ENCODE assay signal across 24 cellular contexts in genomic region chr22:20497426-20497825, GRCh38. TPM values are rescaled to one million over a fixed set of nuclear protein-coding genes. Genes with fewer than 3 reads are reported as not detected.
DNase-seq lines count a peak whose midpoint lies in the region; ATAC-seq and TF ChIP-seq lines count a peak whose summit lies in the region.
"Had no signal": no experiment of that assay in that cellular context is flagged by ENCODE, and none has a peak within 500 bp of the region (broad histone marks: within the 10 kb centered on the region; RNA-seq: fewer than 3 reads in every experiment).

No MANE protein-coding gene starts in this region.

- TF ChIP-seq CTCF in C4-2B (conservative IDR thresholded peaks at IDR 0.05) (no peak), Loucy (conservative IDR thresholded peaks at IDR 0.05; ENCODE audit: low read length) (no peak), nephron (IDR thresholded peaks at IDR 0.05; ENCODE audit: unreplicated experiment in 3 of 3) (no peak), uterus (IDR thresholded peaks at IDR 0.05) (no peak)

- H3K36me3 Mint-ChIP-seq in effector memory CD8-positive, alpha-beta T cell (ENCODE audit: insufficient read depth), result peaks cover 7% of the 10 kb centered on the region
- H3K36me3 Mint-ChIP-seq in nephron (ENCODE audit: low read depth), result peaks cover 16% of the 10 kb centered on the region

- no peaks in the 10 kb centered on the region for H3K9me3 ChIP-seq in Loucy (ENCODE audit: insufficient read depth, low read depth, low read length)
- H3K9me3 ChIP-seq in uterus, result no peaks in the 10 kb centered on the region
- H3K9me3 ChIP-seq: esophagus squamous epithelium, gastrocnemius medialis, vagina had no signal

- no peaks in the 10 kb centered on the region for H3K9me2 ChIP-seq in Loucy (replicated peaks; ENCODE audit: low read depth, low read length)

- no peaks in the 10 kb centered on the region for H3K36me3 ChIP-seq in Loucy (ENCODE audit: insufficient read depth, low read length)
- no peaks in the 10 kb centered on the region for H3K36me3 ChIP-seq in uterus
- H3K36me3 ChIP-seq: vagina had no signal

- no peak overlapping the region for H2AFZ ChIP-seq in Loucy (ENCODE audit: low read length)

- H3K4me1 Mint-ChIP-seq in effector memory CD8-positive, alpha-beta T cell (ENCODE audit: low read depth in 2 of 2), result peaks cover 15 to 27% of the 10 kb centered on the region in 2 donors
- H3K4me1 Mint-ChIP-seq in nephron, result peaks cover 16% of the 10 kb centered on the region

- peak overlapping the region in 1 of 2 donors; percentile 13 for H3K4me3 Mint-ChIP-seq in effector memory CD8-positive, alpha-beta T cell
- peak overlapping the region in 1 of 3 experiments; percentile 98 for H3K4me3 Mint-ChIP-seq in nephron

- H3K4me1 ChIP-seq in Loucy (ENCODE audit: insufficient read depth, low read length, poor library complexity, severe bottlenecking), result peaks cover 13% of the 10 kb centered on the region
- H3K4me1 ChIP-seq in uterus, result peaks cover 9 to 11% of the 10 kb centered on the region in 2 donors

- H3K27ac Mint-ChIP-seq in effector memory CD8-positive, alpha-beta T cell, result peak overlapping the region; percentile 90 to 94
- H3K27ac Mint-ChIP-seq in nephron, result peak overlapping the region; percentile 24 to 66 (median 38)
- H3K27ac Mint-ChIP-seq: activated T-cell treated with anti-CD3 and anti-CD28 coated beads, Interleukin-2, amount 50 U/mL, for 72 hours had no signal

- H3K9me3 Mint-ChIP-seq in effector memory CD8-positive, alpha-beta T cell, result no peaks in the 10 kb centered on the region
- H3K9me3 Mint-ChIP-seq in nephron, result no peaks in the 10 kb centered on the region
- H3K9me3 Mint-ChIP-seq: activated T-cell treated with anti-CD3 and anti-CD28 coated beads, Interleukin-2, amount 50 U/mL, for 72 hours had no signal

- peak overlapping the region; percentile 8 for H3K9ac ChIP-seq in Loucy (ENCODE audit: low read depth, low read length, poor library complexity, severe bottlenecking)

- no peak for TF ChIP-seq POLR2A in uterus (IDR thresholded peaks at IDR 0.05)

- H4K20me1 ChIP-seq in Loucy (ENCODE audit: insufficient read depth, low read length, poor library complexity, severe bottlenecking), result peaks cover 9% of the 10 kb centered on the region

- intact Hi-C loops in head of caudate nucleus (cut with DNase I) (loop anchor here (2.0 to 10.0 kb wide), 3 partner anchors 79 to 417 kb away; partner anchors contain the start of genes CRKL and ZNF74), uterus (cut with DNase I; ENCODE audit: low total_unique reads) (loop anchor here (10.0 kb wide), 1 partner anchor 63 kb away; the partner anchor contains the start of gene SCARF2)

- H3K27ac ChIP-seq in C4-2B (peak overlapping the region; percentile 75; the same call in 1 of the 2 replicates), uterus (no peak overlapping the region)

- H3K27me3 Mint-ChIP-seq in effector memory CD8-positive, alpha-beta T cell, result no peaks in the 10 kb centered on the region
- H3K27me3 Mint-ChIP-seq in nephron (ENCODE audit: low read depth), result no peaks in the 10 kb centered on the region

- H3K4me2 ChIP-seq in Loucy (ENCODE audit: low read depth, low read length, poor library complexity, severe bottlenecking), result peak overlapping the region; percentile 15

- H3K4me3 ChIP-seq in Loucy (ENCODE audit: low read length, poor library complexity, severe bottlenecking), result no peak overlapping the region
- no peak overlapping the region for H3K4me3 ChIP-seq in uterus

- H3K27me3 ChIP-seq in Loucy (ENCODE audit: insufficient read depth, low read length, poor library complexity, severe bottlenecking) (no peaks in the 10 kb centered on the region), uterus (no peaks in the 10 kb centered on the region)
- H3K27me3 ChIP-seq: esophagus squamous epithelium, gastrocnemius medialis, vagina had no signal

- peaks cover 26% of the 10 kb centered on the region for H3K79me2 ChIP-seq in Loucy (ENCODE audit: insufficient read depth, low read length)

- ATAC-seq in effector memory CD8-positive, alpha-beta T cell (replicated peaks), result no peak
- ATAC-seq in HG02610 (IDR thresholded peaks at IDR 0.05; ENCODE audit: unreplicated experiment), result no peak
- ATAC-seq: activated T-cell treated with anti-CD3 and anti-CD28 coated beads, Interleukin-2, amount 50 U/mL, for 72 hours; gastrocnemius medialis; Right ventricle myocardium inferior had no signal

- no peak for DNase-seq in effector memory CD8-positive, alpha-beta T cell
- DNase-seq in DMS 273 treated with DMSO at 0.1 percent for 48 hours (lab: John Stamatoyannopoulos, UW), result no peak
- no peak for DNase-seq in head of caudate nucleus
- no peak for DNase-seq in uterus
- DNase-seq: activated CD4-positive, alpha-beta T cell treated with anti-CD3 and anti-CD28 coated beads for 4 hours; activated naive CD4-positive, alpha-beta T cell treated with anti-CD3 and anti-CD28 coated beads, Interleukin-2, amount 50 U/mL, for 16 hours; activated T-cell treated with anti-CD3 and anti-CD28 coated beads, Interleukin-2, amount 50 U/mL, for 72 hours; anterior cingulate cortex; caudate nucleus; effector CD4-positive, alpha-beta T cell; esophagus squamous epithelium; gastrocnemius medialis; KG1; kidney glomerular epithelial cell; mammary epithelial cell; NCI-H2171 treated with DMSO at 0.1 percent for 48 hours; NCI-H69; stimulated activated CD4-positive, alpha-beta T cell treated with anti-CD3 and anti-CD28 coated beads, Interleukin-15, amount 100 ng/mL, for 24 hours had no signal

- H3F3A ChIP-seq in Loucy (ENCODE audit: low read depth), result no peaks in the 10 kb centered on the region

RNA-seq across cellular contexts. Expression of gene KLHL22, which starts 1.8 kb away (rescaled TPM):
- 10 to 100 TPM; 14.1 to 73.8 (median 42.7) TPM for total RNA-seq in uterus

RNA-seq across cellular contexts. Expression of gene MED15, which starts 10.0 kb away (rescaled TPM):
- 100 to 1,000 TPM in 1 of 4 donors, 10 to 100 TPM in 3; 16.5 to 110 (median 38.6) TPM for total RNA-seq in uterus

RNA-seq across cellular contexts. Expression of gene SCARF2, which starts 59.8 kb away (rescaled TPM):
- 10 to 100 TPM; 22.9 to 84.5 (median 30.1) TPM for total RNA-seq in uterus
